In the genomic region with DNA sequence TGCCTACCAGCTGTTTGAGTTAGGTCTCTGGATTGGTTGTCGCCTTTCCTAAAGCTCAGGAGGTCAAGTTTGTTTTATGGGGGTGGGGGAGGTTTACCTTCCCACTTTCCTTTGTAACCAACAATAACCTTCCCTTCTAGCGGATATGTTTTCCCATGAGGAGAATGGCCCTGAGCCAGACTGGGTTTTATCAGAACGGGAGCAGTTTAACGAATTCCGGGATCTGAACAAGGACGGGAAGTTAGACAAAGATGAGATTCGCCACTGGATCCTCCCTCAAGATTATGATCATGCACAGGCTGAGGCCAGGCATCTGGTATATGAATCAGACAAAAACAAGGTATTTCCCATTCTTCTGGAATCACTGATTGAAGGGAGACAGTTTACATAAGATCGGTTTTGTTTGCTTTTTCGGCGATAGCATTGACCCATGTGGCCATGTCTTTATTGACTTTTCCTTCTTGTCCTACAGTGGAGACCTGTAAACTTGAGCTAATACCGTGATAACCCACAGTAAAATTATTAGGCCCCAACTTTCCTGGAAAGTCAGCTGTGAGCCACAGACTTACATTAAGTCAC, we compare ENCODE assay signal across 1 cellular context.
A peak's percentile ranks its signal among the peaks of the same experiment; 100 is the strongest.
TF ChIP-seq lines count a peak whose summit lies in the region.
"Not testable (repeated sequence)": the region's sequence is repeated elsewhere in the genome, so short reads cannot be mapped to it uniquely, and the experiment has no call there.

No MANE protein-coding gene starts in this region.

TF ChIP-seq in HepG2, 621 proteins besides CTCF, POLR2A, EP300 and RAD21 (continued from another document and continues in another):
- TF ChIP-seq THAP11 (CRISPR knock-in tag; IDR thresholded peaks at IDR 0.05), result peak; percentile 48; the same call in 1 of the 2 replicates
- TF ChIP-seq NR2F1 (CRISPR knock-in tag; IDR thresholded peaks at IDR 0.05), result peak; percentile 67 to 90
- 0 out of 2 replicates have a peak, but pooled peaks have one; percentile 39 for TF ChIP-seq IKZF5 (CRISPR knock-in tag; IDR thresholded peaks at IDR 0.05)
- peak; percentile 81 for TF ChIP-seq TBX2 (CRISPR knock-in tag; IDR thresholded peaks at IDR 0.05; ENCODE audit: borderline replicate concordance)
- peak; percentile 76; the same call in 1 of the 2 replicates for TF ChIP-seq ZNF614 (CRISPR knock-in tag; IDR thresholded peaks at IDR 0.05; ENCODE audit: borderline replicate concordance)
- TF ChIP-seq ZSCAN9 (CRISPR knock-in tag; IDR thresholded peaks at IDR 0.05; ENCODE audit: borderline replicate concordance), result peak; percentile 47; the same call in 1 of the 2 replicates
- TF ChIP-seq ZNF878 (CRISPR knock-in tag; IDR thresholded peaks at IDR 0.05), result peak; percentile 72; the same call in 1 of the 2 replicates
- TF ChIP-seq, protein P1, sequence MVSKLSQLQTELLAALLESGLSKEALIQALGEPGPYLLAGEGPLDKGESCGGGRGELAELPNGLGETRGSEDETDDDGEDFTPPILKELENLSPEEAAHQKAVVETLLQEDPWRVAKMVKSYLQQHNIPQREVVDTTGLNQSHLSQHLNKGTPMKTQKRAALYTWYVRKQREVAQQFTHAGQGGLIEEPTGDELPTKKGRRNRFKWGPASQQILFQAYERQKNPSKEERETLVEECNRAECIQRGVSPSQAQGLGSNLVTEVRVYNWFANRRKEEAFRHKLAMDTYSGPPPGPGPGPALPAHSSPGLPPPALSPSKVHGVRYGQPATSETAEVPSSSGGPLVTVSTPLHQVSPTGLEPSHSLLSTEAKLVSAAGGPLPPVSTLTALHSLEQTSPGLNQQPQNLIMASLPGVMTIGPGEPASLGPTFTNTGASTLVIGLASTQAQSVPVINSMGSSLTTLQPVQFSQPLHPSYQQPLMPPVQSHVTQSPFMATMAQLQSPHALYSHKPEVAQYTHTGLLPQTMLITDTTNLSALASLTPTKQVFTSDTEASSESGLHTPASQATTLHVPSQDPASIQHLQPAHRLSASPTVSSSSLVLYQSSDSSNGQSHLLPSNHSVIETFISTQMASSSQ (IDR thresholded peaks at IDR 0.05; ENCODE audit: low read depth), result not testable (repeated sequence)
- TF ChIP-seq, protein P1 (CRISPR knock-in tag; IDR thresholded peaks at IDR 0.05; ENCODE audit: borderline replicate concordance), result peak; percentile 66; the same call in 1 of the 2 replicates
- TF ChIP-seq, protein P2, sequence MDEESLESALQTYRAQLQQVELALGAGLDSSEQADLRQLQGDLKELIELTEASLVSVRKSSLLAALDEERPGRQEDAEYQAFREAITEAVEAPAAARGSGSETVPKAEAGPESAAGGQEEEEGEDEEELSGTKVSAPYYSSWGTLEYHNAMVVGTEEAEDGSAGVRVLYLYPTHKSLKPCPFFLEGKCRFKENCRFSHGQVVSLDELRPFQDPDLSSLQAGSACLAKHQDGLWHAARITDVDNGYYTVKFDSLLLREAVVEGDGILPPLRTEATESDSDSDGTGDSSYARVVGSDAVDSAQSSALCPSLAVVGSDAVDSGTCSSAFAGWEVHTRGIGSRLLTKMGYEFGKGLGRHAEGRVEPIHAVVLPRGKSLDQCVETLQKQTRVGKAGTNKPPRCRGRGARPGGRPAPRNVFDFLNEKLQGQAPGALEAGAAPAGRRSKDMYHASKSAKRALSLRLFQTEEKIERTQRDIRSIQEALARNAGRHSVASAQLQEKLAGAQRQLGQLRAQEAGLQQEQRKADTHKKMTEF (CRISPR knock-in tag; IDR thresholded peaks at IDR 0.05), result peak; percentile 84
- peak; percentile 68 for TF ChIP-seq CREM (IDR thresholded peaks at IDR 0.05)
- not testable (repeated sequence) for TF ChIP-seq CREM (CRISPR knock-in tag; IDR thresholded peaks at IDR 0.05)
- TF ChIP-seq REST (IDR thresholded peaks at IDR 0.05; ENCODE audit: borderline replicate concordance in 1 of 2, low read depth in 1 of 2, low read length in 2 of 2), result peak in 1 of 2 experiments; percentile 59; a peak in 1 of 4 replicates
- TF ChIP-seq NCOA2 (CRISPR knock-in tag; IDR thresholded peaks at IDR 0.05), result peak; percentile 53
- TF ChIP-seq ZNF512B (CRISPR knock-in tag; IDR thresholded peaks at IDR 0.05; ENCODE audit: borderline replicate concordance), result peak; percentile 78; the same call in 1 of the 2 replicates
- peak; percentile 86 for TF ChIP-seq RXRB (CRISPR knock-in tag; IDR thresholded peaks at IDR 0.05; ENCODE audit: borderline replicate concordance)
- peak; percentile 80 for TF ChIP-seq NFIC (IDR thresholded peaks at IDR 0.05; ENCODE audit: low read length)
- peak; percentile 94 for TF ChIP-seq GFI1 (CRISPR knock-in tag; IDR thresholded peaks at IDR 0.05; ENCODE audit: borderline replicate concordance)
- TF ChIP-seq SAP130 (CRISPR knock-in tag; IDR thresholded peaks at IDR 0.05; ENCODE audit: low read depth), result peak; percentile 68
- TF ChIP-seq, protein P3, sequence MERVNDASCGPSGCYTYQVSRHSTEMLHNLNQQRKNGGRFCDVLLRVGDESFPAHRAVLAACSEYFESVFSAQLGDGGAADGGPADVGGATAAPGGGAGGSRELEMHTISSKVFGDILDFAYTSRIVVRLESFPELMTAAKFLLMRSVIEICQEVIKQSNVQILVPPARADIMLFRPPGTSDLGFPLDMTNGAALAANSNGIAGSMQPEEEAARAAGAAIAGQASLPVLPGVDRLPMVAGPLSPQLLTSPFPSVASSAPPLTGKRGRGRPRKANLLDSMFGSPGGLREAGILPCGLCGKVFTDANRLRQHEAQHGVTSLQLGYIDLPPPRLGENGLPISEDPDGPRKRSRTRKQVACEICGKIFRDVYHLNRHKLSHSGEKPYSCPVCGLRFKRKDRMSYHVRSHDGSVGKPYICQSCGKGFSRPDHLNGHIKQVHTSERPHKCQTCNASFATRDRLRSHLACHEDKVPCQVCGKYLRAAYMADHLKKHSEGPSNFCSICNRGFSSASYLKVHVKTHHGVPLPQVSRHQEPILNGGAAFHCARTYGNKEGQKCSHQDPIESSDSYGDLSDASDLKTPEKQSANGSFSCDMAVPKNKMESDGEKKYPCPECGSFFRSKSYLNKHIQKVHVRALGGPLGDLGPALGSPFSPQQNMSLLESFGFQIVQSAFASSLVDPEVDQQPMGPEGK (CRISPR knock-in tag; IDR thresholded peaks at IDR 0.05), result peak; percentile 52; the same call in 1 of the 2 replicates
- TF ChIP-seq JUNB (CRISPR knock-in tag; IDR thresholded peaks at IDR 0.05; ENCODE audit: borderline replicate concordance), result peak; percentile 31; the same call in 1 of the 2 replicates
- TF ChIP-seq, protein P4, sequence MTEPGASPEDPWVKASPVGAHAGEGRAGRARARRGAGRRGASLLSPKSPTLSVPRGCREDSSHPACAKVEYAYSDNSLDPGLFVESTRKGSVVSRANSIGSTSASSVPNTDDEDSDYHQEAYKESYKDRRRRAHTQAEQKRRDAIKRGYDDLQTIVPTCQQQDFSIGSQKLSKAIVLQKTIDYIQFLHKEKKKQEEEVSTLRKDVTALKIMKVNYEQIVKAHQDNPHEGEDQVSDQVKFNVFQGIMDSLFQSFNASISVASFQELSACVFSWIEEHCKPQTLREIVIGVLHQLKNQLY (CRISPR knock-in tag; IDR thresholded peaks at IDR 0.05), result peak; percentile 67; the same call in 1 of the 2 replicates
- TF ChIP-seq, protein P5, sequence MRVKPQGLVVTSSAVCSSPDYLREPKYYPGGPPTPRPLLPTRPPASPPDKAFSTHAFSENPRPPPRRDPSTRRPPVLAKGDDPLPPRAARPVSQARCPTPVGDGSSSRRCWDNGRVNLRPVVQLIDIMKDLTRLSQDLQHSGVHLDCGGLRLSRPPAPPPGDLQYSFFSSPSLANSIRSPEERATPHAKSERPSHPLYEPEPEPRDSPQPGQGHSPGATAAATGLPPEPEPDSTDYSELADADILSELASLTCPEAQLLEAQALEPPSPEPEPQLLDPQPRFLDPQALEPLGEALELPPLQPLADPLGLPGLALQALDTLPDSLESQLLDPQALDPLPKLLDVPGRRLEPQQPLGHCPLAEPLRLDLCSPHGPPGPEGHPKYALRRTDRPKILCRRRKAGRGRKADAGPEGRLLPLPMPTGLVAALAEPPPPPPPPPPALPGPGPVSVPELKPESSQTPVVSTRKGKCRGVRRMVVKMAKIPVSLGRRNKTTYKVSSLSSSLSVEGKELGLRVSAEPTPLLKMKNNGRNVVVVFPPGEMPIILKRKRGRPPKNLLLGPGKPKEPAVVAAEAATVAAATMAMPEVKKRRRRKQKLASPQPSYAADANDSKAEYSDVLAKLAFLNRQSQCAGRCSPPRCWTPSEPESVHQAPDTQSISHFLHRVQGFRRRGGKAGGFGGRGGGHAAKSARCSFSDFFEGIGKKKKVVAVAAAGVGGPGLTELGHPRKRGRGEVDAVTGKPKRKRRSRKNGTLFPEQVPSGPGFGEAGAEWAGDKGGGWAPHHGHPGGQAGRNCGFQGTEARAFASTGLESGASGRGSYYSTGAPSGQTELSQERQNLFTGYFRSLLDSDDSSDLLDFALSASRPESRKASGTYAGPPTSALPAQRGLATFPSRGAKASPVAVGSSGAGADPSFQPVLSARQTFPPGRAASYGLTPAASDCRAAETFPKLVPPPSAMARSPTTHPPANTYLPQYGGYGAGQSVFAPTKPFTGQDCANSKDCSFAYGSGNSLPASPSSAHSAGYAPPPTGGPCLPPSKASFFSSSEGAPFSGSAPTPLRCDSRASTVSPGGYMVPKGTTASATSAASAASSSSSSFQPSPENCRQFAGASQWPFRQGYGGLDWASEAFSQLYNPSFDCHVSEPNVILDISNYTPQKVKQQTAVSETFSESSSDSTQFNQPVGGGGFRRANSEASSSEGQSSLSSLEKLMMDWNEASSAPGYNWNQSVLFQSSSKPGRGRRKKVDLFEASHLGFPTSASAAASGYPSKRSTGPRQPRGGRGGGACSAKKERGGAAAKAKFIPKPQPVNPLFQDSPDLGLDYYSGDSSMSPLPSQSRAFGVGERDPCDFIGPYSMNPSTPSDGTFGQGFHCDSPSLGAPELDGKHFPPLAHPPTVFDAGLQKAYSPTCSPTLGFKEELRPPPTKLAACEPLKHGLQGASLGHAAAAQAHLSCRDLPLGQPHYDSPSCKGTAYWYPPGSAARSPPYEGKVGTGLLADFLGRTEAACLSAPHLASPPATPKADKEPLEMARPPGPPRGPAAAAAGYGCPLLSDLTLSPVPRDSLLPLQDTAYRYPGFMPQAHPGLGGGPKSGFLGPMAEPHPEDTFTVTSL (CRISPR knock-in tag; IDR thresholded peaks at IDR 0.05; ENCODE audit: borderline replicate concordance), result peak; percentile 82; the same call in 1 of the 2 replicates
- TF ChIP-seq ZNF331 (CRISPR knock-in tag; IDR thresholded peaks at IDR 0.05), result peak; percentile 59; the same call in 1 of the 2 replicates
- TF ChIP-seq GATAD1 (CRISPR knock-in tag; IDR thresholded peaks at IDR 0.05), result 0 out of 2 replicates have a peak, but pooled peaks have one; percentile 45
- peak; percentile 98 for TF ChIP-seq HMG20A (CRISPR knock-in tag; IDR thresholded peaks at IDR 0.05; ENCODE audit: borderline replicate concordance)
- TF ChIP-seq TBL1XR1 (IDR thresholded peaks at IDR 0.05; ENCODE audit: borderline replicate concordance, low read length, partially characterized antibody), result peak; percentile 69
- TF ChIP-seq NCOR1 (IDR thresholded peaks at IDR 0.05; ENCODE audit: borderline replicate concordance, low read length), result peak; percentile 64; the same call in 1 of the 2 replicates
